In the genomic region with DNA sequence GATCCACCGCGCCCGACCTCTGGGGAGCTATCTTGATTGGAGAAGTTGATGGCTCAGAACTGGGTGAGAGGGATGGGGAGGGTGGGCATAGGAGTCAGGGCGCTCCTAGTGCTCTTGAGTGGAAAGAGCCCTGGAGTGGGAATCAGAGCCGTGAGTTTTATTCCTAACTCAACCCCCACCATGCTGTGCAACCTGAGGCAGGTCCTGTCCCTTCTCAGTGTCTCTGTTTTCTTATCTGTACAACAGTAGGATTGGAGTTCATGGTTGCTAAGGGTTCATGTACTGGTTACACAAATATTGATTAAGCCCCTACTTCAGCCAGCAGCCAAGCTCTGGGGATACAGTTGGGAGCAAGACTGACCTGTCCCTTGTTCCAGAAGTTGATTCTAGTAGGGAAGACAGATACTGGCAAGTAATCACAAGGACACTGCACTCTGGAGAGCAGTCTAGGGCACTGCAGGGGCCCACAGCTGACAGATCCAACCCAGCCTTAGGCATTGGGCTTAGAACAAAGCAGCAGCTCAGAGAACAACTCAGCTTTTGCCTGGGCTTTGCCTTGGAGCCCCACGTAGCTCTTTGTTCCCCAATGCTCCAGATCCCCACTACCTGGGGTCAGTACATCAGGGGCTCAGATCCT, we compare ENCODE assay signal across 1 cellular context.
TF ChIP-seq lines count a peak whose summit lies in the region.

No MANE protein-coding gene starts in this region.

TF ChIP-seq in GM23338, 12 proteins besides CTCF, POLR2A, EP300 and RAD21 (continued from another document):
- TF ChIP-seq, protein P1, sequence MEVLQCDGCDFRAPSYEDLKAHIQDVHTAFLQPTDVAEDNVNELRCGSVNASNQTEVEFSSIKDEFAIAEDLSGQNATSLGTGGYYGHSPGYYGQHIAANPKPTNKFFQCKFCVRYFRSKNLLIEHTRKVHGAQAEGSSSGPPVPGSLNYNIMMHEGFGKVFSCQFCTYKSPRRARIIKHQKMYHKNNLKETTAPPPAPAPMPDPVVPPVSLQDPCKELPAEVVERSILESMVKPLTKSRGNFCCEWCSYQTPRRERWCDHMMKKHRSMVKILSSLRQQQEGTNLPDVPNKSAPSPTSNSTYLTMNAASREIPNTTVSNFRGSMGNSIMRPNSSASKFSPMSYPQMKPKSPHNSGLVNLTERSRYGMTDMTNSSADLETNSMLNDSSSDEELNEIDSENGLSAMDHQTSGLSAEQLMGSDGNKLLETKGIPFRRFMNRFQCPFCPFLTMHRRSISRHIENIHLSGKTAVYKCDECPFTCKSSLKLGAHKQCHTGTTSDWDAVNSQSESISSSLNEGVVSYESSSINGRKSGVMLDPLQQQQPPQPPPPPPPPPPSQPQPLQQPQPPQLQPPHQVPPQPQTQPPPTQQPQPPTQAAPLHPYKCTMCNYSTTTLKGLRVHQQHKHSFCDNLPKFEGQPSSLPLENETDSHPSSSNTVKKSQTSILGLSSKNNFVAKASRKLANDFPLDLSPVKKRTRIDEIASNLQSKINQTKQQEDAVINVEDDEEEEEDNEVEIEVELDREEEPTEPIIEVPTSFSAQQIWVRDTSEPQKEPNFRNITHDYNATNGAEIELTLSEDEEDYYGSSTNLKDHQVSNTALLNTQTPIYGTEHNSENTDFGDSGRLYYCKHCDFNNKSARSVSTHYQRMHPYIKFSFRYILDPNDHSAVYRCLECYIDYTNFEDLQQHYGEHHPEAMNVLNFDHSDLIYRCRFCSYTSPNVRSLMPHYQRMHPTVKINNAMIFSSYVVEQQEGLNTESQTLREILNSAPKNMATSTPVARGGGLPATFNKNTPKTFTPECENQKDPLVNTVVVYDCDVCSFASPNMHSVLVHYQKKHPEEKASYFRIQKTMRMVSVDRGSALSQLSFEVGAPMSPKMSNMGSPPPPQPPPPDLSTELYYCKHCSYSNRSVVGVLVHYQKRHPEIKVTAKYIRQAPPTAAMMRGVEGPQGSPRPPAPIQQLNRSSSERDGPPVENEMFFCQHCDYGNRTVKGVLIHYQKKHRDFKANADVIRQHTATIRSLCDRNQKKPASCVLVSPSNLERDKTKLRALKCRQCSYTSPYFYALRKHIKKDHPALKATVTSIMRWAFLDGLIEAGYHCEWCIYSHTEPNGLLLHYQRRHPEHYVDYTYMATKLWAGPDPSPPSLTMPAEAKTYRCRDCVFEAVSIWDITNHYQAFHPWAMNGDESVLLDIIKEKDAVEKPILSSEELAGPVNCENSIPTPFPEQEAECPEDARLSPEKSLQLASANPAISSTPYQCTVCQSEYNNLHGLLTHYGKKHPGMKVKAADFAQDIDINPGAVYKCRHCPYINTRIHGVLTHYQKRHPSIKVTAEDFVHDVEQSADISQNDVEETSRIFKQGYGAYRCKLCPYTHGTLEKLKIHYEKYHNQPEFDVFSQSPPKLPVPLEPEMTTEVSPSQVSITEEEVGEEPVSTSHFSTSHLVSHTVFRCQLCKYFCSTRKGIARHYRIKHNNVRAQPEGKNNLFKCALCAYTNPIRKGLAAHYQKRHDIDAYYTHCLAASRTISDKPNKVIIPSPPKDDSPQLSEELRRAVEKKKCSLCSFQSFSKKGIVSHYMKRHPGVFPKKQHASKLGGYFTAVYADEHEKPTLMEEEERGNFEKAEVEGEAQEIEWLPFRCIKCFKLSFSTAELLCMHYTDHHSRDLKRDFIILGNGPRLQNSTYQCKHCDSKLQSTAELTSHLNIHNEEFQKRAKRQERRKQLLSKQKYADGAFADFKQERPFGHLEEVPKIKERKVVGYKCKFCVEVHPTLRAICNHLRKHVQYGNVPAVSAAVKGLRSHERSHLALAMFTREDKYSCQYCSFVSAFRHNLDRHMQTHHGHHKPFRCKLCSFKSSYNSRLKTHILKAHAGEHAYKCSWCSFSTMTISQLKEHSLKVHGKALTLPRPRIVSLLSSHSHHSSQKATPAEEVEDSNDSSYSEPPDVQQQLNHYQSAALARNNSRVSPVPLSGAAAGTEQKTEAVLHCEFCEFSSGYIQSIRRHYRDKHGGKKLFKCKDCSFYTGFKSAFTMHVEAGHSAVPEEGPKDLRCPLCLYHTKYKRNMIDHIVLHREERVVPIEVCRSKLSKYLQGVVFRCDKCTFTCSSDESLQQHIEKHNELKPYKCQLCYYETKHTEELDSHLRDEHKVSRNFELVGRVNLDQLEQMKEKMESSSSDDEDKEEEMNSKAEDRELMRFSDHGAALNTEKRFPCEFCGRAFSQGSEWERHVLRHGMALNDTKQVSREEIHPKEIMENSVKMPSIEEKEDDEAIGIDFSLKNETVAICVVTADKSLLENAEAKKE (CRISPR knock-in tag; IDR thresholded peaks at IDR 0.05) = no peak
